20 cellular contexts compared by ENCODE assay signal in the genomic region with DNA sequence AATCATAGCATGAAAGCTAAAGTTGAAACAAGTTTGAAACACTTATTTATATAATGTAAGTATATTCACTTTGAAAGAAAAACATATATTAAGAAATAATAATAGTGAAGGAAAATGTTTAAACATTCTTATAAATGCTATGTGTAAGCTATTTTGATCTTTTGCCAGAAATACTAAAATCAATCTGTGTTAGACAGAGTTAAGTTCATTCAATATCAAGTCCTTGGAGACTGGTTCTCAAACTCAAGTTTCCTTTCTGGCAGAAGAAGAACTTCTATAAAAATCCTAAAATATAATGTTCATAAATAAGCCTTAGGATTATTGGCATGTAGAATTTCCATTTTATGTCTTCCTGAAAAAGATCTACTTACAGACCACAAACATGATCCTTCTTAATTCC.
"Had no signal": no experiment of that assay in that cellular context is flagged by ENCODE, and none has a peak within 500 bp of the region (broad histone marks: within the 10 kb centered on the region; RNA-seq: fewer than 3 reads in every experiment).

No MANE protein-coding gene starts in this region.

- H3K36me3 ChIP-seq: esophagus muscularis mucosa, lower lobe of right lung, neural progenitor cell, sigmoid colon, transverse colon had no signal

- ATAC-seq: activated CD8-positive, alpha-beta T cell treated with anti-CD3 and anti-CD28 coated beads, Interleukin-2, amount 10 ng/mL, durations not matched to agents 7 days and 5 days; left cardiac atrium; lower lobe of right lung; WTC11 had no signal

- H2AFZ ChIP-seq: neural progenitor cell, parathyroid adenoma had no signal

- DNase-seq: activated CD4-positive, alpha-beta T cell treated with anti-CD3 and anti-CD28 coated beads for 4 hours; activated CD8-positive, alpha-beta memory T cell treated with anti-CD3 and anti-CD28 coated beads, Interleukin-2, amount 50 U/mL, for 4 hours; activated CD8-positive, alpha-beta T cell treated with anti-CD3 and anti-CD28 coated beads, Interleukin-2, amount 10 ng/mL, durations not matched to agents 7 days and 5 days; activated effector memory CD4-positive, alpha-beta T cell treated with anti-CD3 and anti-CD28 coated beads, Interleukin-2, amount 50 U/mL, for 16 hours; activated T-cell treated with anti-CD3 and anti-CD28 coated beads, Interleukin-2, amount 50 U/mL, for 48 hours; effector CD4-positive, alpha-beta T cell; foreskin melanocyte; head of caudate nucleus; immature natural killer cell; left cardiac atrium; lower lobe of right lung; sigmoid colon; stimulated activated naive B cell treated with anti-CD40 and anti-IgM and Interleukin-4, amounts not matched to agents 10 μg/mL and 1 μg/mL and 100 μg/mL, for 72 hours; substantia nigra; transverse colon had no signal

- H3K27ac ChIP-seq: coronary artery, esophagus muscularis mucosa, lower lobe of right lung, neural progenitor cell, parathyroid adenoma, sigmoid colon, transverse colon had no signal

- H3K4me1 ChIP-seq: neural progenitor cell had no signal

- H3K9ac ChIP-seq: neural progenitor cell, parathyroid adenoma had no signal

- H3K27me3 ChIP-seq: esophagus muscularis mucosa, neural progenitor cell, sigmoid colon, transverse colon had no signal

- H3K9me3 ChIP-seq: esophagus muscularis mucosa, lower lobe of right lung, sigmoid colon, transverse colon had no signal

- H3K4me2 ChIP-seq: neural progenitor cell had no signal

- H3K4me3 ChIP-seq: coronary artery, esophagus muscularis mucosa, lower lobe of right lung, neural progenitor cell, sigmoid colon, transverse colon had no signal
